In genomic region chr14:49982522-49982951, GRCh38 we compare ENCODE assay signal across 11 cellular contexts.
DNase-seq lines count a peak whose midpoint lies in the region; ATAC-seq, FAIRE-seq and TF ChIP-seq lines count a peak whose summit lies in the region.
"Had no signal": no experiment of that assay in that cellular context is flagged by ENCODE, and none has a peak within 500 bp of the region (broad histone marks: within the 10 kb centered on the region; RNA-seq: fewer than 3 reads in every experiment).

No MANE protein-coding gene starts in this region.

- H3K9me3 Mint-ChIP-seq in mesothelial cell of epicardium (no peaks in the 10 kb centered on the region), immature natural killer cell (no peaks in the 10 kb centered on the region)

- TF ChIP-seq EP300 in A549 (IDR thresholded peaks at IDR 0.05), result peak; percentile 47 to 78; a peak in 3 of 5 replicates

- ATAC-seq in A549 (peak; percentile 36 to 51), HG03039 (IDR thresholded peaks at IDR 0.05; ENCODE audit: unreplicated experiment) (no peak)

- no peak for TF ChIP-seq CTCF in A549 (IDR thresholded peaks at IDR 0.05)
- no peak for TF ChIP-seq CTCF in cardiac fibroblast (IDR thresholded peaks at IDR 0.05; ENCODE audit: low read depth, low read length)
- TF ChIP-seq CTCF in mesothelial cell of epicardium (IDR thresholded peaks at IDR 0.05; ENCODE audit: unreplicated experiment), result no peak

- no peak for FAIRE-seq in A549 (lab: Jason Lieb, UNC)
- peak; percentile 86 for FAIRE-seq in H54 (lab: Jason Lieb, UNC)

- TF ChIP-seq POLR2A in A549 (IDR thresholded peaks at IDR 0.05; ENCODE audit: low read length) (no peak), H54 (IDR thresholded peaks at IDR 0.05; ENCODE audit: low read depth, low read length) (no peak)

- CTCF ChIA-PET in A549 (lab: Yijun Ruan, JAX), result interaction anchor here (0.6 to 1.4 kb wide), 3 partner anchors 19 to 122 kb away, joined by 3 to 6 read pairs (median 3); no protein-coding TSS in a partner anchor

- 37% methylated on average over 9 of the region's 9 CpGs for WGBS in A549 (ENCODE audit: missing lambda C conversion rate)

- H3K4me3 ChIP-seq in A549 (peak overlapping the region; percentile 11; the same call in 1 of the 3 replicates), cardiac fibroblast (replicated peaks in 1 of 2; ENCODE audit: low read depth in 2 of 2, low read length in 2 of 2) (peak overlapping the region in 1 of 2 donors; percentile 11)

- peak overlapping the region; percentile 1 for H3K4me3 Mint-ChIP-seq in mesothelial cell of epicardium
- H3K4me3 Mint-ChIP-seq in immature natural killer cell, result peak overlapping the region in 1 of 5 donors; percentile 10

- POLR2A ChIA-PET in A549 (lab: Yijun Ruan, JAX), result no interaction called here

- peaks cover 54% of the 10 kb centered on the region for H3K4me1 ChIP-seq in A549

- intact Hi-C loops in posterior cingulate gyrus (cut with DNase I), result no loop called here

- peak in 1 of 2 experiments; percentile 45 for DNase-seq in A549 (ENCODE audit: low read depth in 1 of 2, low spot score in 1 of 2)
- DNase-seq in H54 (ENCODE audit: insufficient read length, low spot score), result no peak
- peak; percentile 93 to 99 for DNase-seq in cardiac fibroblast (ENCODE audit: low read depth in 2 of 2)
- no peak for DNase-seq in mesothelial cell of epicardium (ENCODE audit: low spot score in 2 of 2, unreplicated experiment in 2 of 2)
- no peak for DNase-seq in immature natural killer cell
- DNase-seq in posterior cingulate gyrus, result no peak
- no peak for DNase-seq in UCSD-AML1 (lab: John Stamatoyannopoulos, UW; ENCODE audit: unreplicated experiment)
- DNase-seq: activated gamma-delta T cell, GF-D8, NCI-H526 treated with DMSO at 0.1 percent for 48 hours had no signal

- H3K27me3 Mint-ChIP-seq in mesothelial cell of epicardium (ENCODE audit: low read depth) (no peaks in the 10 kb centered on the region), immature natural killer cell (ENCODE audit: low read depth in 3 of 3) (peaks cover 0 to 6% (median 5%) of the 10 kb centered on the region in 3 donors)

- peak overlapping the region; percentile 90 to 91 for H3K27ac ChIP-seq in A549

- H3K9me3 ChIP-seq in A549, result no peaks in the 10 kb centered on the region

- H3K27ac Mint-ChIP-seq in mesothelial cell of epicardium (peak overlapping the region; percentile 58), immature natural killer cell (peak overlapping the region in 1 of 6 donors; percentile 65)

- H3K4me2 ChIP-seq in A549, result peak overlapping the region; percentile 76

- peaks cover 21% of the 10 kb centered on the region for H3K4me1 Mint-ChIP-seq in mesothelial cell of epicardium
- H3K4me1 Mint-ChIP-seq in immature natural killer cell, result peaks cover 0 to 10% of the 10 kb centered on the region in 2 donors

- no peaks in the 10 kb centered on the region for H3K36me3 Mint-ChIP-seq in mesothelial cell of epicardium
- peaks cover 0 to 8% (median 0%) of the 10 kb centered on the region in 3 donors for H3K36me3 Mint-ChIP-seq in immature natural killer cell

- TF ChIP-seq RAD21 in A549 (conservative IDR thresholded peaks at IDR 0.05 in 1 of 2, IDR thresholded peaks at IDR 0.05 in 1 of 2), result 0 out of 5 replicates have a peak, but pooled peaks of 1 of the 2 experiments have one; percentile 28

TF ChIP-seq in A549, 52 proteins besides CTCF, POLR2A, EP300 and RAD21:
- no peak for TF ChIP-seq FOSL2 (IDR thresholded peaks at IDR 0.05)
- TF ChIP-seq FOSL2 (CRISPR knock-in tag; IDR thresholded peaks at IDR 0.05), result peak; percentile 64
- TF ChIP-seq GATA3 (IDR thresholded peaks at IDR 0.05; ENCODE audit: borderline replicate concordance), result peak; percentile 52; the same call in 1 of the 2 replicates
- TF ChIP-seq FOXS1 (CRISPR knock-in tag; IDR thresholded peaks at IDR 0.05), result 0 out of 2 replicates have a peak, but pooled peaks have one; percentile 27
- TF ChIP-seq, protein P1, sequence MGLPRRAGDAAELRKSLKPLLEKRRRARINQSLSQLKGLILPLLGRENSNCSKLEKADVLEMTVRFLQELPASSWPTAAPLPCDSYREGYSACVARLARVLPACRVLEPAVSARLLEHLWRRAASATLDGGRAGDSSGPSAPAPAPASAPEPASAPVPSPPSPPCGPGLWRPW (IDR thresholded peaks at IDR 0.05), result no peak
- TF ChIP-seq NR3C1 (IDR thresholded peaks at IDR 0.05), result no peak
- peak; percentile 22; the same call in 1 of the 3 replicates for TF ChIP-seq SMC3 (IDR thresholded peaks at IDR 0.05)
- no peak for TF ChIP-seq ZSCAN20 (CRISPR knock-in tag; IDR thresholded peaks at IDR 0.05)
- TF ChIP-seq JUNB (IDR thresholded peaks at IDR 0.05), result 0 out of 2 replicates have a peak, but pooled peaks have one; percentile 21
- no peak for TF ChIP-seq MAX (IDR thresholded peaks at IDR 0.05)
- TF ChIP-seq JUN (IDR thresholded peaks at IDR 0.05), result peak in 1 of 2 experiments; percentile 57; a peak in 2 of 5 replicates
- TF ChIP-seq CEBPB (IDR thresholded peaks at IDR 0.05), result peak; percentile 30 to 71; a peak in 2 of 4 replicates
- peak; percentile 58 for TF ChIP-seq MAFK (IDR thresholded peaks at IDR 0.05; ENCODE audit: partially characterized antibody)
- TF ChIP-seq MAZ (IDR thresholded peaks at IDR 0.05; ENCODE audit: borderline replicate concordance, low read depth, low read length), result no peak
- no peak for TF ChIP-seq BCL3 (IDR thresholded peaks at IDR 0.05)

Comparison
In these comparisons a context has a peak if more than half of its experiments do, and no peak if none do; other contexts are left out.
1. DNase-seq: peak in cardiac fibroblast (2 of 2); none in H54 (single experiment), mesothelial cell of epicardium (0 of 2), immature natural killer cell (0 of 3), posterior cingulate gyrus (0 of 10) and UCSD-AML1 (single experiment).